1 cellular context compared by ENCODE assay signal in the genomic region with DNA sequence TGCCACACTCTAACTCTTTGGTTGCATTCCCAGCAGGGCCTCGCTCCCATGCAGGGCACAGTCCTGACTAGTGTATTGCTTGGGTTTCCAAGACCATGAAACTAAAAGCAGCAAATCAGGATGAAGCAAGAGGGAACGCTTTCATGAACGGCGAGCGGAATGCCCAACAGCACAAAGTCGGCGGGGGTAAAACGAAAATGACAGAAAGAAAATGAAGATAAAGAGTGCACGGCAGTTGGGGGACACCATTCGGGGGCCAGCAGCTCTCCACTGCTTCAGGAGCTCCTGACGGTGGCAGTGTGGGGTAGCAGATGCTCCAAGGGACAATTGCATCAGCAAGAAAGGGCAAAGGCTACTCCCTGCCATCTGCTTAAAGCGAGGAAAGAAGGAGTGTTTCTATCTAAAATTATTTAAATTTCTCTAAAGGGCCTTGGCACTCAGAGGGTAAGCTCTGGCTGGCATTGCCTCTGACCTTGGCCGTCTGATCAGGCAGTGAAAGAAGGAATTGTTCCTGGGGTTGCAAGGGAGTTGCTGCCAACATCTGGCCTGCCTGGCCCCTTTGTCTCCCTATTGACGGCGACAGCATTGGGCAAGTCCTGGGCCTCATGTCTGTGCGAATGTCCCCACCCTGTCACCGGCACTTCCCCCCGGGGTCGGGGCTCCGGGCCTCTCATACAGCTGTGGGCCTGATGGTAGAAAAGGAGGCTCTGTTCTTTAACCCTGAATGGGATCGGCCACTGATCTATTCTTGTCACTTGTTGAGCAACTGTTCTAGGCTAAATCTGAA.
TF ChIP-seq lines count a peak whose summit lies in the region.

No MANE protein-coding gene starts in this region.

TF ChIP-seq in GM23338, 12 proteins besides CTCF, POLR2A, EP300 and RAD21 (continued from another document):
- TF ChIP-seq ZNF331 (CRISPR knock-in tag; IDR thresholded peaks at IDR 0.05; ENCODE audit: low read depth) (no peak), ZNF114 (CRISPR knock-in tag; IDR thresholded peaks at IDR 0.05) (no peak), JUNB (IDR thresholded peaks at IDR 0.05; ENCODE audit: unreplicated experiment) (no peak), NANOG (IDR thresholded peaks at IDR 0.05; ENCODE audit: borderline replicate concordance) (no peak), STAT1 (IDR thresholded peaks at IDR 0.05; ENCODE audit: unreplicated experiment) (no peak)
- TF ChIP-seq, protein P1, sequence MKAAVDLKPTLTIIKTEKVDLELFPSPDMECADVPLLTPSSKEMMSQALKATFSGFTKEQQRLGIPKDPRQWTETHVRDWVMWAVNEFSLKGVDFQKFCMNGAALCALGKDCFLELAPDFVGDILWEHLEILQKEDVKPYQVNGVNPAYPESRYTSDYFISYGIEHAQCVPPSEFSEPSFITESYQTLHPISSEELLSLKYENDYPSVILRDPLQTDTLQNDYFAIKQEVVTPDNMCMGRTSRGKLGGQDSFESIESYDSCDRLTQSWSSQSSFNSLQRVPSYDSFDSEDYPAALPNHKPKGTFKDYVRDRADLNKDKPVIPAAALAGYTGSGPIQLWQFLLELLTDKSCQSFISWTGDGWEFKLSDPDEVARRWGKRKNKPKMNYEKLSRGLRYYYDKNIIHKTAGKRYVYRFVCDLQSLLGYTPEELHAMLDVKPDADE (IDR thresholded peaks at IDR 0.05): no peak
- TF ChIP-seq, protein P2, sequence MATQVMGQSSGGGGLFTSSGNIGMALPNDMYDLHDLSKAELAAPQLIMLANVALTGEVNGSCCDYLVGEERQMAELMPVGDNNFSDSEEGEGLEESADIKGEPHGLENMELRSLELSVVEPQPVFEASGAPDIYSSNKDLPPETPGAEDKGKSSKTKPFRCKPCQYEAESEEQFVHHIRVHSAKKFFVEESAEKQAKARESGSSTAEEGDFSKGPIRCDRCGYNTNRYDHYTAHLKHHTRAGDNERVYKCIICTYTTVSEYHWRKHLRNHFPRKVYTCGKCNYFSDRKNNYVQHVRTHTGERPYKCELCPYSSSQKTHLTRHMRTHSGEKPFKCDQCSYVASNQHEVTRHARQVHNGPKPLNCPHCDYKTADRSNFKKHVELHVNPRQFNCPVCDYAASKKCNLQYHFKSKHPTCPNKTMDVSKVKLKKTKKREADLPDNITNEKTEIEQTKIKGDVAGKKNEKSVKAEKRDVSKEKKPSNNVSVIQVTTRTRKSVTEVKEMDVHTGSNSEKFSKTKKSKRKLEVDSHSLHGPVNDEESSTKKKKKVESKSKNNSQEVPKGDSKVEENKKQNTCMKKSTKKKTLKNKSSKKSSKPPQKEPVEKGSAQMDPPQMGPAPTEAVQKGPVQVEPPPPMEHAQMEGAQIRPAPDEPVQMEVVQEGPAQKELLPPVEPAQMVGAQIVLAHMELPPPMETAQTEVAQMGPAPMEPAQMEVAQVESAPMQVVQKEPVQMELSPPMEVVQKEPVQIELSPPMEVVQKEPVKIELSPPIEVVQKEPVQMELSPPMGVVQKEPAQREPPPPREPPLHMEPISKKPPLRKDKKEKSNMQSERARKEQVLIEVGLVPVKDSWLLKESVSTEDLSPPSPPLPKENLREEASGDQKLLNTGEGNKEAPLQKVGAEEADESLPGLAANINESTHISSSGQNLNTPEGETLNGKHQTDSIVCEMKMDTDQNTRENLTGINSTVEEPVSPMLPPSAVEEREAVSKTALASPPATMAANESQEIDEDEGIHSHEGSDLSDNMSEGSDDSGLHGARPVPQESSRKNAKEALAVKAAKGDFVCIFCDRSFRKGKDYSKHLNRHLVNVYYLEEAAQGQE (IDR thresholded peaks at IDR 0.05; ENCODE audit: unreplicated experiment): no peak
TF ChIP-seq in GM23338: peak in this region for 0.
